Comparison of ENCODE assay signal across 9 cellular contexts in the genomic region with DNA sequence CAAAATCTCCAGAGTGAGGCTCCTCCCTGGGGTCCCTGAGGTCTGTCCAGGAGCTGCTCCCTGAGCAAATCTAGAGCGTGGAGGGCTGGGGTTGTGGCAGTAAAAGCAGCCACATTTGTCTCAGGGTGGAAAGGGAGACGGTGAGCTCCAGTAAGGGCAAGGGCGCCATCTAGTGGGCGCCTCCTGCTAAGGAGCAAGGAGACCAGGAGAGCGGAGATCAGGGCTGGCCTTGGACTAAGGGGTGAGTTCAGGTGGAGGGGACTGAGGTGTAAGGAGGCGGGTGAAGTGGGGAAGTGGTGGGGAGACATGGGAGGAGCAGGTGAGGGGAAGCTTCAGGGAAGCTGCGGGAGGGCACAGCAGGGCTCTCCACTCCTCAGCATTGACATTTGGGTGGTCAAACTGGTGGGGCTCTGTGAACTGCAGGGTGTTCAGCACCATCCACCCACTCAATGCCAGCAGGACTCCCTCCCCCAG. TPM values are rescaled to one million over a fixed set of nuclear protein-coding genes. Genes with fewer than 3 reads are reported as not detected.
DNase-seq lines count a peak whose midpoint lies in the region; ATAC-seq, FAIRE-seq and TF ChIP-seq lines count a peak whose summit lies in the region.
"Had no signal": no experiment of that assay in that cellular context is flagged by ENCODE, and none has a peak within 500 bp of the region (broad histone marks: within the 10 kb centered on the region; RNA-seq: fewer than 3 reads in every experiment).

No MANE protein-coding gene starts in this region.

- ATAC-seq in naive thymus-derived CD4-positive, alpha-beta T cell, result peak; percentile 99
- no peak for ATAC-seq in HG03565 (IDR thresholded peaks at IDR 0.05; ENCODE audit: unreplicated experiment)

- H3K36me3 Mint-ChIP-seq in naive thymus-derived CD4-positive, alpha-beta T cell, result peaks cover 3 to 25% (median 8%) of the 10 kb centered on the region in 5 donors

- peaks cover 0 to 2% (median 0%) of the 10 kb centered on the region in 11 donors for H3K9me3 Mint-ChIP-seq in naive thymus-derived CD4-positive, alpha-beta T cell
- H3K9me3 Mint-ChIP-seq: IgD-negative memory B cell had no signal

- H3K9me1 ChIP-seq in endothelial cell of umbilical vein (replicated peaks; ENCODE audit: control insufficient read depth, extremely low read depth, insufficient read depth, low read length), result no peaks in the 10 kb centered on the region

- dilution Hi-C loops in endothelial cell of umbilical vein (cut with MboI; ENCODE audit: extremely low pct_ligation_motif_present, low sequenced_read_pairs), result no loop called here

- peak overlapping the region in 4 of 10 donors; percentile 2 to 51 (median 26) for H3K4me3 Mint-ChIP-seq in naive thymus-derived CD4-positive, alpha-beta T cell

- no peaks in the 10 kb centered on the region for H3K4me1 ChIP-seq in endothelial cell of umbilical vein (ENCODE audit: control insufficient read depth, extremely low read depth, insufficient read depth, low read length)
- H3K4me1 ChIP-seq in naive thymus-derived CD4-positive, alpha-beta T cell (ENCODE audit: control insufficient read depth in 2 of 2, insufficient read depth in 2 of 2, low read length in 2 of 2), result peaks cover 13 to 35% of the 10 kb centered on the region in 2 donors

- CTCF ChIA-PET in endothelial cell of umbilical vein (lab: Charles Lee), result interaction anchor here (0.6 to 17.6 kb wide), 32 partner anchors 9 to 366 kb away, joined by 3 to 343 read pairs (median 5); a partner anchor contains a TSS
- CTCF ChIA-PET in naive thymus-derived CD4-positive, alpha-beta T cell (lab: Charles Lee), result interaction anchor here (0.6 to 23.4 kb wide), 12 partner anchors 9 to 206 kb away, joined by 3 to 384 read pairs (median 6); a partner anchor contains a TSS

- no peaks in the 10 kb centered on the region for H3K79me2 ChIP-seq in endothelial cell of umbilical vein (ENCODE audit: control insufficient read depth, insufficient read depth, low read length)

- H3K27me3 ChIP-seq in endothelial cell of umbilical vein (ENCODE audit: control insufficient read depth in 2 of 2, insufficient read depth in 2 of 2, low read length in 2 of 2), result peaks cover 19 to 36% of the 10 kb centered on the region in 2 experiments
- no peaks in the 10 kb centered on the region for H3K27me3 ChIP-seq in naive thymus-derived CD4-positive, alpha-beta T cell (ENCODE audit: control insufficient read depth in 2 of 2, insufficient read depth in 2 of 2, low read length in 2 of 2)

- no peak overlapping the region for H3K9ac ChIP-seq in endothelial cell of umbilical vein (replicated peaks; ENCODE audit: extremely low read depth, insufficient read depth, low read length)

- TF ChIP-seq POLR2A in endothelial cell of umbilical vein (IDR thresholded peaks at IDR 0.05; ENCODE audit: low read depth, low read length), result no peak

- no TSS peak for BruUV-seq in endothelial cell of umbilical vein (replicated peaks; lab: Mats Ljungman, UMichigan)

- no peak overlapping the region for H3K4me2 ChIP-seq in endothelial cell of umbilical vein (ENCODE audit: insufficient read depth, low read length)

- H4K20me1 ChIP-seq in endothelial cell of umbilical vein (replicated peaks; ENCODE audit: control insufficient read depth, extremely low read depth, insufficient read depth, low read length), result no peaks in the 10 kb centered on the region

- DNase-seq in COLO668 (lab: John Stamatoyannopoulos, UW; ENCODE audit: unreplicated experiment), result peak; percentile 81
- peak; percentile 54 for DNase-seq in HS-27A (ENCODE audit: low read depth)
- peak; percentile 77 to 85 for DNase-seq in NOMO-1 (lab: John Stamatoyannopoulos, UW; ENCODE audit: unreplicated experiment in 2 of 2)
- peak; percentile 60 to 73 for DNase-seq in activated CD8-positive, alpha-beta memory T cell treated with anti-CD3 and anti-CD28 coated beads for 4 hours (ENCODE audit: low read depth in 2 of 2)
- DNase-seq in endothelial cell of umbilical vein (ENCODE audit: low read depth, low spot score), result peak; percentile 70
- DNase-seq in naive thymus-derived CD4-positive, alpha-beta T cell, result peak; percentile 73 to 85 (median 82)
- DNase-seq in stimulated activated CD8-positive, alpha-beta memory T cell treated with anti-CD3 and anti-CD28 coated beads, Interleukin-7, amount 100 ng/mL, for 24 hours (ENCODE audit: low read depth), result peak; percentile 68

- peak; percentile 82 to 95 for TF ChIP-seq CTCF in endothelial cell of umbilical vein (IDR thresholded peaks at IDR 0.05; ENCODE audit: extremely low read depth in 1 of 2, insufficient read depth in 1 of 2, low read depth in 1 of 2, low read length in 2 of 2)

- no peak overlapping the region for H3K27ac ChIP-seq in endothelial cell of umbilical vein (ENCODE audit: insufficient read depth, low read depth, low read length)
- no peak overlapping the region for H3K27ac ChIP-seq in naive thymus-derived CD4-positive, alpha-beta T cell (ENCODE audit: low read depth, low read length)

- intact Hi-C loops in endothelial cell of umbilical vein (cut with micrococcal nuclease), result loop anchor here (1.0 to 5.0 kb wide), 6 partner anchors 25 to 263 kb away; no protein-coding TSS in a partner anchor
- intact Hi-C loops in naive thymus-derived CD4-positive, alpha-beta T cell (cut with micrococcal nuclease), result loop anchor here (1.0 to 2.0 kb wide), 6 partner anchors 25 to 366 kb away; no protein-coding TSS in a partner anchor

- H3K27ac Mint-ChIP-seq in naive thymus-derived CD4-positive, alpha-beta T cell, result peak overlapping the region in 8 of 9 donors; percentile 8 to 89 (median 69)

- H3K36me3 ChIP-seq in endothelial cell of umbilical vein (ENCODE audit: control insufficient read depth in 2 of 2, extremely low read depth in 1 of 2, insufficient read depth in 2 of 2, low read length in 2 of 2), result no peaks in the 10 kb centered on the region
- peaks cover 0 to 16% (median 0%) of the 10 kb centered on the region in 3 experiments for H3K36me3 ChIP-seq in naive thymus-derived CD4-positive, alpha-beta T cell (ENCODE audit: control insufficient read depth in 2 of 3, insufficient read depth in 3 of 3, low read length in 3 of 3)

- peaks cover 34 to 68% (median 47%) of the 10 kb centered on the region in 7 donors for H3K4me1 Mint-ChIP-seq in naive thymus-derived CD4-positive, alpha-beta T cell

- no peak overlapping the region for H3K4me3 ChIP-seq in endothelial cell of umbilical vein (replicated peaks in 1 of 3; ENCODE audit: insufficient read depth in 1 of 3, low read depth in 1 of 3, low read length in 3 of 3)
- no peak overlapping the region for H3K4me3 ChIP-seq in naive thymus-derived CD4-positive, alpha-beta T cell (ENCODE audit: low read length)

- H3K9me3 ChIP-seq in endothelial cell of umbilical vein (replicated peaks; ENCODE audit: control insufficient read depth, insufficient read depth, low read length), result no peaks in the 10 kb centered on the region
- H3K9me3 ChIP-seq in naive thymus-derived CD4-positive, alpha-beta T cell (ENCODE audit: control insufficient read depth in 2 of 3, low read length in 3 of 3), result no peaks in the 10 kb centered on the region

- H3K27me3 Mint-ChIP-seq in naive thymus-derived CD4-positive, alpha-beta T cell, result no peaks in the 10 kb centered on the region
- H3K27me3 Mint-ChIP-seq: IgD-negative memory B cell had no signal

- peak; percentile 89 for FAIRE-seq in endothelial cell of umbilical vein (lab: Jason Lieb, UNC)

- no peak overlapping the region for H2AFZ ChIP-seq in endothelial cell of umbilical vein (ENCODE audit: low read depth, low read length)

- POLR2A ChIA-PET in endothelial cell of umbilical vein (lab: Charles Lee), result no interaction called here
- POLR2A ChIA-PET in naive thymus-derived CD4-positive, alpha-beta T cell (lab: Charles Lee), result interaction anchor here (0.5 to 15.0 kb wide), 9 partner anchors 15 to 375 kb away, joined by 3 to 192 read pairs (median 8); no protein-coding TSS in a partner anchor

TF ChIP-seq in endothelial cell of umbilical vein, 7 proteins besides CTCF, POLR2A, EP300 and RAD21:
- TF ChIP-seq EZH2 (IDR thresholded peaks at IDR 0.05; ENCODE audit: borderline replicate concordance, low read depth, low read length, severe bottlenecking) (peak; percentile 16), MYC (IDR thresholded peaks at IDR 0.05; ENCODE audit: low read depth, low read length) (no peak)

RNA-seq across cellular contexts. Expression of a gene that starts 5.3 kb away (rescaled TPM):
- total RNA-seq in endothelial cell of umbilical vein, result 1.7 and 2.7 TPM in 2 replicates
- polyA plus RNA-seq in endothelial cell of umbilical vein, result 0.81 and 1.3 TPM in 2 replicates
- polyA plus RNA-seq in endothelial cell of umbilical vein (2011; cell fraction: cytosol; rRNA removed), result 1.1 and 1.4 TPM in 2 replicates
- polyA plus RNA-seq in endothelial cell of umbilical vein (2011; cell fraction: nucleus; rRNA removed), result 2.5 and 3.1 TPM in 2 replicates
- 2.5 TPM in 2 replicates for polyA plus RNA-seq in endothelial cell of umbilical vein (2012)
- 1.0 and 2.7 TPM in 2 replicates for polyA minus RNA-seq in endothelial cell of umbilical vein
- not detected for polyA minus RNA-seq in endothelial cell of umbilical vein (2011; cell fraction: cytosol; rRNA and poly(A)+ RNA removed)
- 0.38 and 1.5 TPM in 2 replicates for polyA minus RNA-seq in endothelial cell of umbilical vein (2011; cell fraction: nucleus; rRNA and poly(A)+ RNA removed)
- total RNA-seq in naive thymus-derived CD4-positive, alpha-beta T cell, result 10 to 100 TPM; 40.1 to 64.5 (median 50.0) TPM
- 10 to 100 TPM; 27.7 to 43.6 TPM for polyA plus RNA-seq in naive thymus-derived CD4-positive, alpha-beta T cell

RNA-seq across cellular contexts. Expression of a gene that starts 56.2 kb away (rescaled TPM):
- not detected in 2 replicates for total RNA-seq in endothelial cell of umbilical vein
- not detected in 2 replicates for polyA plus RNA-seq in endothelial cell of umbilical vein
- not detected in 2 replicates for polyA plus RNA-seq in endothelial cell of umbilical vein (2011; cell fraction: cytosol; rRNA removed)
- not detected in 2 replicates for polyA plus RNA-seq in endothelial cell of umbilical vein (2011; cell fraction: nucleus; rRNA removed)
- not detected in 2 replicates for polyA plus RNA-seq in endothelial cell of umbilical vein (2012)
- polyA minus RNA-seq in endothelial cell of umbilical vein, result not detected in 2 replicates
- not detected for polyA minus RNA-seq in endothelial cell of umbilical vein (2011; cell fraction: cytosol; rRNA and poly(A)+ RNA removed)
- polyA minus RNA-seq in endothelial cell of umbilical vein (2011; cell fraction: nucleus; rRNA and poly(A)+ RNA removed), result not detected in 2 replicates
- total RNA-seq in naive thymus-derived CD4-positive, alpha-beta T cell, result 1 to 10 TPM in 2 of 5 experiments, under 1 TPM in 1, not detected in 2; 0.60 to 1.5 (median 1.1) TPM
- polyA plus RNA-seq in naive thymus-derived CD4-positive, alpha-beta T cell, result not detected
- polyA plus RNA-seq: IgD-negative memory B cell had no signal

Comparison
In these comparisons a context has a peak if more than half of its experiments do, and no peak if none do; other contexts are left out.
1. RNA of a gene that starts 5.3 kb away (total RNA-seq): 40.1 to 64.5 TPM in naive thymus-derived CD4-positive, alpha-beta T cell; 1.7 to 2.7 TPM in endothelial cell of umbilical vein; every median in the first group is over 10 times any median in the second.
2. Peak in every context shown above with its lines, with median percentiles within 50 percentile points of each other: DNase-seq.